ENCODE assay signal across 12 cellular contexts in the genomic region with DNA sequence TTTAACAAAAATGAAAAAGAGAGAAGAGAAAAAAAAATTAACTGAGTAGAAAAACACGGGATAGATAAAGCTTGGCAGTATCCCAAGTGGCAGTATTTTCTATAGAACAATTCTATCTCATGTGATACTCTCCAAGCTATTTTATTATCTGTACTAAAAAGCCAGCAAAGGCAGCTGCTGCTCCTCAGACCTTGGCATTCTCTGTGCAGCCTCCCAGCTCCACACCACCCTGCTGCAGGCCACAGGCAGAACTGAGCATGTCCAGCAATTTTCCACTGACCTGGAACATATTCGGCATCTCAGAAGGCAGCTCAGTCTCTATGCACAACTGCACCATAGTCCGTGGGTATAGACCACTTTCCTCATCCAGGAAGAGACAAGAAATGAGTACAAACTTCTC.
DNase-seq lines count a peak whose midpoint lies in the region; ATAC-seq, FAIRE-seq and TF ChIP-seq lines count a peak whose summit lies in the region.
"Had no signal": no experiment of that assay in that cellular context is flagged by ENCODE, and none has a peak within 500 bp of the region (broad histone marks: within the 10 kb centered on the region; RNA-seq: fewer than 3 reads in every experiment).

No MANE protein-coding gene starts in this region.

- no peak for TF ChIP-seq CTCF in 22Rv1 (IDR thresholded peaks at IDR 0.05)
- TF ChIP-seq CTCF in colonic mucosa (IDR thresholded peaks at IDR 0.05), result no peak
- TF ChIP-seq CTCF in D721Med (IDR thresholded peaks at IDR 0.05; ENCODE audit: insufficient read depth, missing control alignments), result no peak

- H3K27ac ChIP-seq in 22Rv1 (peak overlapping the region; percentile 62), colonic mucosa (no peak overlapping the region)
- H3K27ac ChIP-seq: gastroesophageal sphincter, tibial artery had no signal

- DNase-seq in NCI-H1105 (lab: John Stamatoyannopoulos, UW) (peak; percentile 83), colonic mucosa (peak; percentile 18), midbrain (lab: John Stamatoyannopoulos, UW) (peak; percentile 71), SIG-M5 treated with dmso at 0.1 percent for 504 hours (lab: John Stamatoyannopoulos, UW; ENCODE audit: unreplicated experiment) (no peak), MG63 (no peak), D721Med (ENCODE audit: insufficient read length, low spot score) (no peak)
- DNase-seq: activated CD8-positive, alpha-beta T cell treated with anti-CD3 and anti-CD28 coated beads, Interleukin-2, amount 10 ng/mL, durations not matched to agents 7 days and 5 days; activated naive CD4-positive, alpha-beta T cell treated with anti-CD3 and anti-CD28 coated beads, Interleukin-2, amount 50 U/mL, for 16 hours; tibial artery had no signal

- no peak for FAIRE-seq in D721Med (lab: Jason Lieb, UNC)

- H3K4me3 ChIP-seq in colonic mucosa (no peak overlapping the region), MG63 (no peak overlapping the region)
- H3K4me3 ChIP-seq: gastroesophageal sphincter, tibial artery had no signal

- ATAC-seq in HG03039 (IDR thresholded peaks at IDR 0.05; ENCODE audit: unreplicated experiment), result no peak
- ATAC-seq: activated CD8-positive, alpha-beta T cell treated with anti-CD3 and anti-CD28 coated beads, Interleukin-2, amount 10 ng/mL, durations not matched to agents 7 days and 5 days; gastroesophageal sphincter had no signal

- intact Hi-C loops in colonic mucosa (cut with DNase I), result no loop called here

- H3K4me1 ChIP-seq in colonic mucosa, result no peaks in the 10 kb centered on the region
- H3K4me1 ChIP-seq: gastroesophageal sphincter, tibial artery had no signal

- H3K9me3 ChIP-seq in colonic mucosa (no peaks in the 10 kb centered on the region), MG63 (no peaks in the 10 kb centered on the region)
- H3K9me3 ChIP-seq: gastroesophageal sphincter, tibial artery had no signal

- H3K36me3 ChIP-seq in colonic mucosa, result no peaks in the 10 kb centered on the region
- no peaks in the 10 kb centered on the region for H3K36me3 ChIP-seq in MG63
- H3K36me3 ChIP-seq: gastroesophageal sphincter, tibial artery had no signal

- H3K27me3 ChIP-seq in colonic mucosa (no peaks in the 10 kb centered on the region), MG63 (no peaks in the 10 kb centered on the region)
- H3K27me3 ChIP-seq: gastroesophageal sphincter, tibial artery had no signal

- no peak overlapping the region for H3K9ac ChIP-seq in colonic mucosa (ENCODE audit: low read depth in 2 of 2, low read length in 2 of 2)

Comparison
In these comparisons a context has a peak if more than half of its experiments do, and no peak if none do; other contexts are left out.
1. DNase-seq: peak in NCI-H1105 (single experiment), colonic mucosa (single experiment) and midbrain (single experiment); none in SIG-M5 treated with dmso at 0.1 percent for 504 hours (single experiment), MG63 (single experiment) and D721Med (single experiment).